Comparison of ENCODE assay signal across 1 cellular context in genomic region chr19:1390594-1391423, GRCh38.
TF ChIP-seq lines count a peak whose summit lies in the region.

No MANE protein-coding gene starts in this region.

TF ChIP-seq in HepG2, 621 proteins besides CTCF, POLR2A, EP300 and RAD21:
- TF ChIP-seq AGO1 (IDR thresholded peaks at IDR 0.05; ENCODE audit: low read depth, low read length, poor library complexity, severe bottlenecking) (peak; percentile 44), ZNF512 (CRISPR knock-in tag; IDR thresholded peaks at IDR 0.05) (no peak), ZNF24 (IDR thresholded peaks at IDR 0.05) (no peak), ZBTB7A (CRISPR knock-in tag; IDR thresholded peaks at IDR 0.05) (no peak), MYC (CRISPR knock-in tag; IDR thresholded peaks at IDR 0.05; ENCODE audit: borderline replicate concordance) (no peak), ZNF20 (CRISPR knock-in tag; IDR thresholded peaks at IDR 0.05) (no peak), ZNF83 (CRISPR knock-in tag; IDR thresholded peaks at IDR 0.05; ENCODE audit: borderline replicate concordance) (no peak), ZFP37 (CRISPR knock-in tag; IDR thresholded peaks at IDR 0.05; ENCODE audit: borderline replicate concordance) (no peak), ZNF687 (CRISPR knock-in tag; IDR thresholded peaks at IDR 0.05) (0 out of 2 replicates have a peak, but pooled peaks have one; percentile 6), RBFOX2 (IDR thresholded peaks at IDR 0.05; ENCODE audit: low read depth, low read length) (0 out of 2 replicates have a peak, but pooled peaks have one; percentile 40), AGO2 (optimal IDR thresholded peaks at IDR 0.05; ENCODE audit: low read depth, low read length) (peak; percentile 80)
